In the genomic region with DNA sequence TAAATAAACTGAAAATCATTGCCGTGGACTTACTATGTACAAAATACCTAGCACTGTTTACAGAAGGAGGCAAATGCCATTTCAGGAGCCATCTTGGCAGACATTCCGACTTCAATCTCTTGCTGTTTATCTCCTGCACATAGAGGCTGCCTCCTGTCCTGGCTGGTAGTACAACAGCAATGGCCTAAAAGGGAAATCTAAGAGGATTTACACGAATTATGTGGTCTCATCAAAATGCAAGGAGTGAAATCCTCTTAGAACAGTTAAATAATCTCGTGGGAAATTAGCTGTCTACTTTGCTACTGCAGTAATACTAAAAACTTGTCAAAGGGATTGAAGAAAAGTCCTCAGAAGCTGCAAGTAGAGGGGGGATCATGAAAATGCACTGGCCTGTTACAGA, we compare ENCODE assay signal across 17 cellular contexts.
DNase-seq lines count a peak whose midpoint lies in the region; ATAC-seq, FAIRE-seq and TF ChIP-seq lines count a peak whose summit lies in the region.
"Had no signal": no experiment of that assay in that cellular context is flagged by ENCODE, and none has a peak within 500 bp of the region (broad histone marks: within the 10 kb centered on the region; RNA-seq: fewer than 3 reads in every experiment).

No MANE protein-coding gene starts in this region.

- H3K9me3 ChIP-seq in SK-N-SH: no peaks in the 10 kb centered on the region
- 0 out of 2 replicates have a peak, but pooled peaks cover 5% of the 10 kb centered on the region for H3K9me3 ChIP-seq in OCI-LY7 (ENCODE audit: low read length)
- no peaks in the 10 kb centered on the region for H3K9me3 ChIP-seq in H1 (ENCODE audit: insufficient read depth in 2 of 2, low read depth in 1 of 2, low read length in 1 of 2)
- no peaks in the 10 kb centered on the region for H3K9me3 ChIP-seq in smooth muscle cell (replicated peaks; ENCODE audit: low read depth)

- 51% methylated on average over 4 of the region's 4 CpGs for whole genome bisulfite sequencing in SK-N-SH (ENCODE audit: low lambda C conversion rate)
- 94% methylated on average over 4 of the region's 4 CpGs; no CpG with 5 or more reads in 1 of the 2 experiments for WGBS in H1 (ENCODE audit: extremely low coverage in 1 of 2, insufficient coverage in 1 of 2, insufficient read length in 1 of 2, insufficient replicate concordance in 2 of 2, low coverage in 1 of 2, low lambda C conversion rate in 2 of 2, missing lambda C conversion rate in 1 of 2), 2 experiments
- 80% methylated on average over 4 of the region's 4 CpGs for WGBS in smooth muscle cell (ENCODE audit: low lambda C conversion rate)

- no peak overlapping the region for H2AK5ac ChIP-seq in H1 (ENCODE audit: low read depth, low read length)

- no peaks in the 10 kb centered on the region for H3K79me1 ChIP-seq in H1 (ENCODE audit: low read depth, low read length)

- H4K20me1 ChIP-seq in SK-N-SH (ENCODE audit: insufficient read depth): no peaks in the 10 kb centered on the region
- H4K20me1 ChIP-seq in OCI-LY7 (ENCODE audit: insufficient read depth, low read length): no peaks in the 10 kb centered on the region
- no peaks in the 10 kb centered on the region for H4K20me1 ChIP-seq in H1 (replicated peaks in 1 of 2; ENCODE audit: control insufficient read depth in 1 of 2, insufficient read depth in 2 of 2, low read length in 2 of 2)
- no peaks in the 10 kb centered on the region for H4K20me1 ChIP-seq in smooth muscle cell (ENCODE audit: low read depth)
- H4K20me1 ChIP-seq: BLaER1 treated with 17β-estradiol and CSF1 and Interleukin-3, amounts not matched to agents 10 nM and 100 nM had no signal

- no peak for TF ChIP-seq RAD21 in SK-N-SH (IDR thresholded peaks at IDR 0.05; ENCODE audit: low read length)
- no peak for TF ChIP-seq RAD21 in H1 (IDR thresholded peaks at IDR 0.05 in 1 of 2, conservative IDR thresholded peaks at IDR 0.05 in 1 of 2; ENCODE audit: low read depth in 2 of 2, low read length in 2 of 2)

- intact Hi-C loops in OCI-LY7 (cut with micrococcal nuclease; ENCODE audit: unreplicated experiment): no loop called here

- H4K5ac ChIP-seq in H1 (ENCODE audit: insufficient read length, low read depth, low read length): no peak overlapping the region

- no peak overlapping the region for H4K91ac ChIP-seq in H1 (replicated peaks; ENCODE audit: insufficient read length, low read length)

- no peak overlapping the region for H3K23ac ChIP-seq in H1 (ENCODE audit: insufficient read length)

- H3K79me2 ChIP-seq in SK-N-SH (ENCODE audit: insufficient read depth) (no peaks in the 10 kb centered on the region), OCI-LY7 (ENCODE audit: insufficient read depth, low read depth, low read length) (no peaks in the 10 kb centered on the region), H1 (ENCODE audit: control insufficient read depth in 1 of 2, insufficient read depth in 2 of 2, low read length in 2 of 2) (no peaks in the 10 kb centered on the region), smooth muscle cell (ENCODE audit: low read depth) (no peaks in the 10 kb centered on the region)

- H3K23me2 ChIP-seq in H1 (ENCODE audit: low read depth, low read length): no peaks in the 10 kb centered on the region

- H3K9ac ChIP-seq in SK-N-SH (no peak overlapping the region), H1 (replicated peaks in 1 of 4; ENCODE audit: extremely low read depth in 1 of 4, low read depth in 3 of 4, low read length in 3 of 4) (no peak overlapping the region), smooth muscle cell (ENCODE audit: low read depth) (no peak overlapping the region)
- H3K9ac ChIP-seq: BLaER1 treated with 17β-estradiol and CSF1 and Interleukin-3, amounts not matched to agents 10 nM and 100 nM had no signal

- ATAC-seq in SK-N-SH treated with all-trans-retinoic acid at 6 μM for 48 hours: no peak
- ATAC-seq in GM19397 (IDR thresholded peaks at IDR 0.05; ENCODE audit: unreplicated experiment): no peak

- no peak overlapping the region for H2BK15ac ChIP-seq in H1 (ENCODE audit: low read length)

- H3K56ac ChIP-seq in H1 (replicated peaks; ENCODE audit: insufficient read length, low read depth, low read length): no peak overlapping the region

- H2AFZ ChIP-seq in SK-N-SH (ENCODE audit: low read depth): peak overlapping the region; percentile 53; the same call in 1 of the 2 replicates
- peak overlapping the region; percentile 55 for H2AFZ ChIP-seq in OCI-LY7 (ENCODE audit: low read length)
- H2AFZ ChIP-seq in H1 (ENCODE audit: low read length): 0 out of 2 replicates have a peak overlapping the region, but pooled peaks have one; percentile 15
- H2AFZ ChIP-seq in smooth muscle cell (ENCODE audit: low read depth): peak overlapping the region; percentile 35

- H3K27me3 ChIP-seq in SK-N-SH (ENCODE audit: insufficient read depth) (no peaks in the 10 kb centered on the region), H1 (replicated peaks in 1 of 4; ENCODE audit: control insufficient read depth in 3 of 4, extremely low read depth in 1 of 4, insufficient read depth in 3 of 4, low read length in 3 of 4) (no peaks in the 10 kb centered on the region), smooth muscle cell (ENCODE audit: low read depth) (no peaks in the 10 kb centered on the region)
- H3K27me3 ChIP-seq: BLaER1 treated with 17β-estradiol and CSF1 and Interleukin-3, amounts not matched to agents 10 nM and 100 nM had no signal

- H3K14ac ChIP-seq in H1 (ENCODE audit: insufficient read length): no peak overlapping the region

- H3K4me2 ChIP-seq in SK-N-SH (no peak overlapping the region), OCI-LY7 (ENCODE audit: low read length) (no peak overlapping the region), H1 (ENCODE audit: insufficient read depth in 1 of 2, low read depth in 2 of 2, low read length in 2 of 2) (no peak overlapping the region), smooth muscle cell (no peak overlapping the region)
- H3K4me2 ChIP-seq: BLaER1 treated with 17β-estradiol and CSF1 and Interleukin-3, amounts not matched to agents 10 nM and 100 nM had no signal

- H2BK12ac ChIP-seq in H1 (ENCODE audit: low read depth, low read length): no peak overlapping the region

- POLR2A ChIA-PET in SK-N-SH (lab: Yijun Ruan, JAX) (no interaction called here), OCI-LY7 (lab: Charles Lee) (interaction anchor here (0.5 to 1.4 kb wide), 3 partner anchors 10 to 330 kb away, joined by 3 to 4 read pairs (median 3); no protein-coding TSS in a partner anchor), H1 (lab: Charles Lee; ENCODE audit: partially characterized antibody) (no interaction called here)

- H3K4me3 ChIP-seq in SK-N-SH (ENCODE audit: low read depth in 2 of 2, low read length in 1 of 2) (no peak overlapping the region), OCI-LY7 (ENCODE audit: low read depth, low read length, poor library complexity, severe bottlenecking) (no peak overlapping the region), H1 (ENCODE audit: extremely low read depth in 1 of 4, insufficient read depth in 2 of 4, low read depth in 3 of 4, low read length in 4 of 4) (no peak overlapping the region), smooth muscle cell (no peak overlapping the region)
- H3K4me3 ChIP-seq: BLaER1 treated with 17β-estradiol and CSF1 and Interleukin-3, amounts not matched to agents 10 nM and 100 nM had no signal

- no peak overlapping the region for H3K4ac ChIP-seq in H1 (replicated peaks; ENCODE audit: insufficient read length, low read depth, low read length)

- no peaks in the 10 kb centered on the region for H3K9me2 ChIP-seq in SK-N-SH
- no peaks in the 10 kb centered on the region for H3K9me2 ChIP-seq in OCI-LY7 (ENCODE audit: insufficient read depth, low read length)

- TF ChIP-seq EP300 in SK-N-SH (IDR thresholded peaks at IDR 0.05; ENCODE audit: borderline replicate concordance in 1 of 2, low read depth in 1 of 2, low read length in 1 of 2): no peak
- no peak for TF ChIP-seq EP300 in H1 (IDR thresholded peaks at IDR 0.05; ENCODE audit: borderline replicate concordance in 1 of 2, low read depth in 2 of 2, low read length in 2 of 2)

- no peak overlapping the region for H2BK5ac ChIP-seq in H1 (ENCODE audit: low read depth, low read length)

- H2BK120ac ChIP-seq in H1 (replicated peaks; ENCODE audit: low read depth, low read length): no peak overlapping the region

- no peak for DNase-seq in SK-N-SH
- no peak for DNase-seq in OCI-LY7 (ENCODE audit: low spot score)
- no peak for DNase-seq in H1 (ENCODE audit: low read depth in 1 of 2, low spot score in 2 of 2)
- DNase-seq in smooth muscle cell (lab: John Stamatoyannopoulos, UW; ENCODE audit: unreplicated experiment): no peak
- no peak for DNase-seq in stimulated activated CD4-positive, alpha-beta T cell treated with anti-CD3 and anti-CD28 coated beads, Interleukin-4, amount 100 ng/mL, for 1 hour
- DNase-seq in NCI-H187 (lab: John Stamatoyannopoulos, UW): no peak
- DNase-seq: CD4-positive, CD25-positive, alpha-beta regulatory T cell; DMS79 treated with DMSO at 0.1 percent for 48 hours; EL; H7 had no signal

- CTCF ChIA-PET in SK-N-SH (lab: Yijun Ruan, JAX) (interaction anchor here (2.0 to 3.1 kb wide), 2 partner anchors 11 to 14 kb away, joined by 6 to 23 read pairs; no protein-coding TSS in a partner anchor), OCI-LY7 (lab: Charles Lee; ENCODE audit: unreplicated experiment) (no interaction called here), H1 (lab: Charles Lee; ENCODE audit: partially characterized antibody) (interaction anchor here (0.6 to 3.8 kb wide), 2 partner anchors 11 to 71 kb away, joined by 3 to 24 read pairs; no protein-coding TSS in a partner anchor)

- H4K8ac ChIP-seq in H1 (ENCODE audit: extremely low read depth, insufficient read depth, low read length): no peak overlapping the region

- no peak overlapping the region for H3K27ac ChIP-seq in SK-N-SH (ENCODE audit: low read depth in 2 of 2, low read length in 1 of 2)
- H3K27ac ChIP-seq in OCI-LY7 (ENCODE audit: low read depth, low read length, poor library complexity, severe bottlenecking): no peak overlapping the region
- no peak overlapping the region for H3K27ac ChIP-seq in H1 (ENCODE audit: low read depth, low read length)
- H3K27ac ChIP-seq in smooth muscle cell (ENCODE audit: low read depth): no peak overlapping the region
- H3K27ac ChIP-seq: 22Rv1; BLaER1 treated with 17β-estradiol and CSF1 and Interleukin-3, amounts not matched to agents 10 nM and 100 nM had no signal

- H3K4me1 ChIP-seq in SK-N-SH (ENCODE audit: control insufficient read depth in 1 of 2, insufficient read depth in 2 of 2, low read depth in 1 of 2, low read length in 1 of 2): no peaks in the 10 kb centered on the region
- H3K4me1 ChIP-seq in OCI-LY7 (ENCODE audit: insufficient read depth, low read length, poor library complexity, severe bottlenecking): no peaks in the 10 kb centered on the region
- no peaks in the 10 kb centered on the region for H3K4me1 ChIP-seq in H1 (replicated peaks in 1 of 4; ENCODE audit: control insufficient read depth in 3 of 4, insufficient read depth in 4 of 4, low read length in 3 of 4)
- no peaks in the 10 kb centered on the region for H3K4me1 ChIP-seq in smooth muscle cell (ENCODE audit: low read depth)
- H3K4me1 ChIP-seq: BLaER1 treated with 17β-estradiol and CSF1 and Interleukin-3, amounts not matched to agents 10 nM and 100 nM had no signal

- FAIRE-seq in H1 (lab: Jason Lieb, UNC): no peak
- FAIRE-seq: G401.6, GM12891, GM19239 had no signal

- TF ChIP-seq CTCF in SK-N-SH (IDR thresholded peaks at IDR 0.05): no peak
- TF ChIP-seq CTCF in OCI-LY7 (conservative IDR thresholded peaks at IDR 0.05; ENCODE audit: low read length): no peak
- TF ChIP-seq CTCF in H1 (IDR thresholded peaks at IDR 0.05; ENCODE audit: control extremely low read depth in 1 of 3, insufficient read depth in 1 of 3, low read depth in 1 of 3, low read length in 3 of 3): no peak
- no peak for TF ChIP-seq CTCF in smooth muscle cell (IDR thresholded peaks at IDR 0.05; ENCODE audit: borderline replicate concordance, insufficient read depth, poor library complexity, severe bottlenecking)

- no peak overlapping the region for H3K18ac ChIP-seq in H1 (ENCODE audit: extremely low read depth, low read length)

- no peak for TF ChIP-seq POLR2A in H1 (IDR thresholded peaks at IDR 0.05; ENCODE audit: control extremely low read depth in 1 of 2, low read depth in 2 of 2, low read length in 2 of 2)

- no peak overlapping the region for H2BK20ac ChIP-seq in H1 (ENCODE audit: low read length)

- BruUV-seq in OCI-LY7 (replicated peaks; lab: Mats Ljungman, UMichigan): no TSS peak

- no peaks in the 10 kb centered on the region for H3K36me3 ChIP-seq in SK-N-SH (replicated peaks in 1 of 2; ENCODE audit: control insufficient read depth in 1 of 2, insufficient read depth in 2 of 2, low read length in 1 of 2)
- H3K36me3 ChIP-seq in OCI-LY7 (ENCODE audit: insufficient read depth, low read length): no peaks in the 10 kb centered on the region
- no peaks in the 10 kb centered on the region for H3K36me3 ChIP-seq in H1 (ENCODE audit: control insufficient read depth in 2 of 4, insufficient read depth in 4 of 4, low read length in 3 of 4)
- H3K36me3 ChIP-seq in smooth muscle cell (ENCODE audit: low read depth): no peaks in the 10 kb centered on the region
- H3K36me3 ChIP-seq: BLaER1 treated with 17β-estradiol and CSF1 and Interleukin-3, amounts not matched to agents 10 nM and 100 nM had no signal

- H3F3A ChIP-seq in SK-N-SH (replicated peaks; ENCODE audit: insufficient read depth): no peaks in the 10 kb centered on the region
- no peaks in the 10 kb centered on the region for H3F3A ChIP-seq in smooth muscle cell (ENCODE audit: low read depth)
